20 cellular contexts compared by ENCODE assay signal in genomic region chr3:76582632-76583378, GRCh38.
"Had no signal": no experiment of that assay in that cellular context is flagged by ENCODE, and none has a peak within 500 bp of the region (broad histone marks: within the 10 kb centered on the region; RNA-seq: fewer than 3 reads in every experiment).

No MANE protein-coding gene starts in this region.

- DNase-seq: activated CD4-positive, alpha-beta T cell treated with anti-CD3 and anti-CD28 coated beads, Interleukin-2, amount 10 ng/mL, durations not matched to agents 7 days and 5 days; activated CD8-positive, alpha-beta memory T cell treated with anti-CD3 and anti-CD28 coated beads, Interleukin-2, amount 50 U/mL, for 48 hours; activated gamma-delta T cell treated with Interleukin-2 at 50 U/mL for 16 hours; activated T-cell treated with anti-CD3 and anti-CD28 coated beads, Interleukin-2, amount 50 U/mL, for 72 hours; amniotic stem cell; body of pancreas; cortex of kidney; effector CD4-positive, alpha-beta T cell; gastrocnemius medialis; islet precursor cell; mucosa of descending colon; naive thymus-derived CD4-positive, alpha-beta T cell; retina; stimulated activated naive CD8-positive, alpha-beta T cell treated with anti-CD3 and anti-CD28 coated beads, Interleukin-15, amount 100 ng/mL, for 72 hours; T-cell; T-helper 9 cell; testis; upper lobe of right lung had no signal

- H3K4me3 ChIP-seq: body of pancreas, gastrocnemius medialis, mucosa of descending colon, smooth muscle cell, testis, upper lobe of right lung had no signal

- FAIRE-seq: endothelial cell of umbilical vein had no signal
